ENCODE assay signal across 8 cellular contexts in genomic region chr17:45172541-45173286, GRCh38. TPM values are rescaled to one million over a fixed set of nuclear protein-coding genes. Genes with fewer than 3 reads are reported as not detected.
DNase-seq lines count a peak whose midpoint lies in the region; ATAC-seq and TF ChIP-seq lines count a peak whose summit lies in the region.

No MANE protein-coding gene starts in this region.

- H3K27me3 ChIP-seq in cardiac muscle cell (no peaks in the 10 kb centered on the region), uterus (no peaks in the 10 kb centered on the region)

- intact Hi-C loops in uterus (cut with DNase I; ENCODE audit: low total_unique reads): no loop called here

- H3K4me3 ChIP-seq in cardiac muscle cell (no peak overlapping the region), uterus (peak overlapping the region; percentile 25)

- TF ChIP-seq POLR2A in uterus (IDR thresholded peaks at IDR 0.05): no peak

- peak; percentile 98 for DNase-seq in A172 (ENCODE audit: low spot score)
- DNase-seq in GM19238 (ENCODE audit: insufficient read length, low spot score): peak; percentile 50
- peak; percentile 89 for DNase-seq in RWPE1 (ENCODE audit: low spot score)
- peak; percentile 44 to 63 for DNase-seq in activated naive CD4-positive, alpha-beta T cell treated with anti-CD3 and anti-CD28 coated beads, Interleukin-2, amount 50 U/mL, for 72 hours (ENCODE audit: low spot score in 2 of 2)
- DNase-seq in cardiac muscle cell (ENCODE audit: low read depth in 1 of 2, low spot score in 1 of 2): peak in 1 of 2 donors; percentile 66
- DNase-seq in pons (ENCODE audit: low spot score): peak; percentile 92
- peak; percentile 66 to 78 for DNase-seq in uterus

- no peaks in the 10 kb centered on the region for H3K36me3 ChIP-seq in cardiac muscle cell
- no peaks in the 10 kb centered on the region for H3K36me3 ChIP-seq in uterus

- H3K9me3 Mint-ChIP-seq in activated naive CD4-positive, alpha-beta T cell treated with anti-CD3 and anti-CD28 coated beads, Interleukin-2, amount 50 U/mL, for 72 hours: no peaks in the 10 kb centered on the region

- H3K4me1 ChIP-seq in cardiac muscle cell (ENCODE audit: low read depth): peaks cover 21% of the 10 kb centered on the region
- H3K4me1 ChIP-seq in uterus: peaks cover 5 to 19% of the 10 kb centered on the region in 2 donors

- CTCF ChIA-PET in RWPE1 (lab: Yijun Ruan, JAX): interaction anchor here (0.5 to 3.8 kb wide), 9 partner anchors 11 to 665 kb away, joined by 3 to 27 read pairs (median 4); partner anchors contain the start of genes ACBD4, HEXIM1 and HEXIM2

- H3K36me3 Mint-ChIP-seq in activated naive CD4-positive, alpha-beta T cell treated with anti-CD3 and anti-CD28 coated beads, Interleukin-2, amount 50 U/mL, for 72 hours: no peaks in the 10 kb centered on the region

- ATAC-seq in activated naive CD4-positive, alpha-beta T cell treated with anti-CD3 and anti-CD28 coated beads, Interleukin-2, amount 50 U/mL, for 72 hours: peak; percentile 79 to 80
- ATAC-seq in HG03469 (IDR thresholded peaks at IDR 0.05; ENCODE audit: unreplicated experiment): no peak

- POLR2A ChIA-PET in RWPE1 (lab: Yijun Ruan, JAX; ENCODE audit: low non-redundant PET): interaction anchor here (0.5 to 3.6 kb wide), 8 partner anchors 10 to 125 kb away, joined by 3 to 51 read pairs (median 4); partner anchors contain the start of genes HEXIM1 and HEXIM2

- peak overlapping the region; percentile 93 to 98 for H3K27ac Mint-ChIP-seq in activated naive CD4-positive, alpha-beta T cell treated with anti-CD3 and anti-CD28 coated beads, Interleukin-2, amount 50 U/mL, for 72 hours

- TF ChIP-seq CTCF in RWPE1 (conservative IDR thresholded peaks at IDR 0.05; ENCODE audit: low read depth) (no peak), cardiac muscle cell (IDR thresholded peaks at IDR 0.05; ENCODE audit: low read depth, low read length) (no peak), uterus (IDR thresholded peaks at IDR 0.05) (no peak)

- H3K27ac ChIP-seq in RWPE1 (peak overlapping the region; percentile 100), cardiac muscle cell (peak overlapping the region; percentile 79), uterus (peak overlapping the region; percentile 85 to 88)

- H3K9me3 ChIP-seq in cardiac muscle cell (ENCODE audit: low read depth) (no peaks in the 10 kb centered on the region), uterus (no peaks in the 10 kb centered on the region)

RNA-seq across cellular contexts. Expression of gene HEXIM2, which starts 11.0 kb away (rescaled TPM):
- total RNA-seq in A172 (2014; rRNA removed; shearing (Covaris generic)): 10.1 and 19.9 TPM in 2 replicates
- total RNA-seq in activated naive CD4-positive, alpha-beta T cell treated with anti-CD3 and anti-CD28 coated beads, Interleukin-2, amount 50 U/mL, for 72 hours: 1 to 10 TPM; 6.0 to 6.3 TPM
- total RNA-seq in cardiac muscle cell (17.6 and 21.3 TPM in 2 replicates), uterus (10 to 100 TPM in 1 of 4 donors, 1 to 10 TPM in 2, not detected in 1; 3.0 to 11.6 (median 7.6) TPM)
- polyA plus RNA-seq in cardiac muscle cell: 14.5 and 22.3 TPM in 2 replicates

RNA-seq across cellular contexts. Expression of gene HEXIM1, which starts 24.4 kb away (rescaled TPM):
- total RNA-seq in A172 (2014; rRNA removed; shearing (Covaris generic)): 8.4 and 8.6 TPM in 2 replicates
- 10 to 100 TPM; 50.9 to 93.3 TPM for total RNA-seq in activated naive CD4-positive, alpha-beta T cell treated with anti-CD3 and anti-CD28 coated beads, Interleukin-2, amount 50 U/mL, for 72 hours
- total RNA-seq in cardiac muscle cell (20.9 and 34.8 TPM in 2 replicates), uterus (10 to 100 TPM; 23.8 to 60.6 (median 26.7) TPM)
- polyA plus RNA-seq in cardiac muscle cell: 17.7 and 17.9 TPM in 2 replicates

RNA-seq across cellular contexts. Expression of gene ACBD4, which starts 37.2 kb away (rescaled TPM):
- 4.7 and 10.3 TPM in 2 replicates for total RNA-seq in A172 (2014; rRNA removed; shearing (Covaris generic))
- total RNA-seq in activated naive CD4-positive, alpha-beta T cell treated with anti-CD3 and anti-CD28 coated beads, Interleukin-2, amount 50 U/mL, for 72 hours: 10 to 100 TPM; 12.9 to 18.9 TPM
- total RNA-seq in cardiac muscle cell: 16.3 and 29.3 TPM in 2 replicates
- 20.5 and 30.5 TPM in 2 replicates for polyA plus RNA-seq in cardiac muscle cell
- 10 to 100 TPM in 3 of 4 donors, 1 to 10 TPM in 1; 7.8 to 37.7 (median 26.1) TPM for total RNA-seq in uterus

RNA-seq across cellular contexts. Expression of gene PLCD3, which starts 40.4 kb away (rescaled TPM):
- 168 and 189 TPM in 2 replicates for total RNA-seq in A172 (2014; rRNA removed; shearing (Covaris generic))
- total RNA-seq in activated naive CD4-positive, alpha-beta T cell treated with anti-CD3 and anti-CD28 coated beads, Interleukin-2, amount 50 U/mL, for 72 hours: 1 to 10 TPM; 3.9 to 7.7 TPM
- total RNA-seq in cardiac muscle cell: 41.0 and 66.3 TPM in 2 replicates
- 36.0 and 41.7 TPM in 2 replicates for polyA plus RNA-seq in cardiac muscle cell
- 10 to 100 TPM in 2 of 4 donors, 1 to 10 TPM in 2; 1.5 to 90.8 (median 8.9) TPM for total RNA-seq in uterus

RNA-seq across cellular contexts. Expression of gene FMNL1, which starts 49.0 kb away (rescaled TPM):
- total RNA-seq in A172 (2014; rRNA removed; shearing (Covaris generic)): 36.3 and 44.8 TPM in 2 replicates
- 100 to 1,000 TPM; 221 to 735 TPM for total RNA-seq in activated naive CD4-positive, alpha-beta T cell treated with anti-CD3 and anti-CD28 coated beads, Interleukin-2, amount 50 U/mL, for 72 hours
- 0.51 and 0.95 TPM in 2 replicates for total RNA-seq in cardiac muscle cell
- polyA plus RNA-seq in cardiac muscle cell: 0.83 and 1.2 TPM in 2 replicates
- total RNA-seq in uterus: 10 to 100 TPM in 1 of 4 donors, 1 to 10 TPM in 3; 2.6 to 12.3 (median 3.6) TPM
